ENCODE assay signal across 4 cellular contexts in genomic region chr1:34818862-34819261, GRCh38. TPM values are rescaled to one million over a fixed set of nuclear protein-coding genes. Genes with fewer than 3 reads are reported as not detected.
"Had no signal": no experiment of that assay in that cellular context is flagged by ENCODE, and none has a peak within 500 bp of the region (broad histone marks: within the 10 kb centered on the region; RNA-seq: fewer than 3 reads in every experiment).

No MANE protein-coding gene starts in this region.

RNA-seq across cellular contexts. Expression of gene GJA4, which starts 26.1 kb away (rescaled TPM):
- total RNA-seq: LHCN-M2, M059J, MCF 10A, NCI-H460 had no signal

RNA-seq across cellular contexts. Expression of gene GJB3, which starts 37.8 kb away (rescaled TPM):
- total RNA-seq: LHCN-M2, NCI-H460 had no signal

RNA-seq across cellular contexts. Expression of gene GJB4, which starts 59.3 kb away (rescaled TPM):
- total RNA-seq: LHCN-M2, M059J, NCI-H460 had no signal
